In the genomic region with DNA sequence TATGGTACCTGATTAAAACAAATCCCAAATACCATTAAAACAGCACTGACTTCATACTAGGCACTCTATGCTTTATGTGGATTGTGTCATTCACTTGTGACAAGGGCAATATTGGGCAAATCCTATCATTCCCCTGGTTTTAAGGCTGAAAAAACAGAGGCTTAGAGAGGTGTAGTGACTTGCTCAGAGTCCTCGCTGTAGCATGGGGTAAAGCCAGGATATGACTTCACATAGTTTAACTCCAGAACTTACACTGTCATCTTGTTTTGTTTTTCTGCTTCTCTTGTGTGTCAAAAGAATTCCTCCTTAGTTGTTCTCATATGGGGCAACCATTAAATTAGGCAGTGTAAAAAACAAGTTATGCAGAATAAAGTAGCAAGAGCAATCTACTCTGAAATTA, we compare ENCODE assay signal across 14 cellular contexts. TPM values are rescaled to one million over a fixed set of nuclear protein-coding genes. Genes with fewer than 3 reads are reported as not detected.
DNase-seq lines count a peak whose midpoint lies in the region; ATAC-seq and TF ChIP-seq lines count a peak whose summit lies in the region.
"Had no signal": no experiment of that assay in that cellular context is flagged by ENCODE, and none has a peak within 500 bp of the region (broad histone marks: within the 10 kb centered on the region; RNA-seq: fewer than 3 reads in every experiment).

No MANE protein-coding gene starts in this region.

- no peaks in the 10 kb centered on the region for H3K9me3 Mint-ChIP-seq in activated naive CD4-positive, alpha-beta T cell treated with anti-CD3 and anti-CD28 coated beads, Interleukin-2, amount 50 U/mL, for 24 hours
- no peaks in the 10 kb centered on the region for H3K9me3 Mint-ChIP-seq in activated T-helper 1 cell treated with anti-CD3 and anti-CD28 coated beads, Interleukin-12 subunit alpha, Interleukin-12 subunit beta, Interleukin-2, Interleukin-4 antibody, amounts not matched to agents 30 ng/mL and 10 ng/mL and 1 ng/mL, durations not matched to agents 14 hours and 24 hours and 36 hours
- no peaks in the 10 kb centered on the region for H3K9me3 Mint-ChIP-seq in stimulated activated memory B cell treated with anti-CD40 and anti-IgM and Interleukin-4, amounts not matched to agents 10 μg/mL and 1 μg/mL and 100 μg/mL, for 72 hours
- H3K9me3 Mint-ChIP-seq in stimulated activated naive B cell treated with anti-CD40 and anti-IgM and Interleukin-4, amounts not matched to agents 10 μg/mL and 1 μg/mL and 100 μg/mL, for 72 hours: no peaks in the 10 kb centered on the region

- no peak for DNase-seq in activated naive CD4-positive, alpha-beta T cell treated with anti-CD3 and anti-CD28 coated beads, Interleukin-2, amount 50 U/mL, for 16 hours
- DNase-seq in activated T-helper 1 cell treated with anti-CD3 and anti-CD28 coated beads, Interleukin-12 subunit alpha, Interleukin-12 subunit beta, Interleukin-2, Interleukin-4 antibody, amounts not matched to agents 30 ng/mL and 10 ng/mL and 1 ng/mL, durations not matched to agents 14 hours and 24 hours and 36 hours (ENCODE audit: low spot score): no peak
- DNase-seq in fibroblast of mammary gland (ENCODE audit: low read depth) (peak; percentile 35), tibial artery (no peak), suprapubic skin (ENCODE audit: low spot score in 2 of 2) (no peak)
- no peak for DNase-seq in stimulated activated naive B cell treated with anti-CD40 and anti-IgM and Interleukin-4, amounts not matched to agents 10 μg/mL and 1 μg/mL and 100 μg/mL, for 72 hours
- DNase-seq: DMS153, NCI-H1436 treated with DMSO at 0.1 percent for 48 hours, NCI-H446 treated with DMSO at 0.1 percent for 48 hours, nucleus accumbens had no signal

- no peaks in the 10 kb centered on the region for H3K9me3 ChIP-seq in tibial artery
- no peaks in the 10 kb centered on the region for H3K9me3 ChIP-seq in suprapubic skin

- no peak for TF ChIP-seq EP300 in suprapubic skin (IDR thresholded peaks at IDR 0.05)

- WGBS in suprapubic skin: 45% methylated on average over 1 of the region's 1 CpG

- H3K4me3 ChIP-seq in fibroblast of mammary gland (ENCODE audit: control insufficient read depth, low read depth, low read length): no peak overlapping the region
- no peak overlapping the region for H3K4me3 ChIP-seq in tibial artery
- no peak overlapping the region for H3K4me3 ChIP-seq in suprapubic skin
- H3K4me3 ChIP-seq: cardiac muscle cell, smooth muscle cell had no signal

- H3K36me3 Mint-ChIP-seq in activated naive CD4-positive, alpha-beta T cell treated with anti-CD3 and anti-CD28 coated beads, Interleukin-2, amount 50 U/mL, for 24 hours: peaks cover 6% of the 10 kb centered on the region
- H3K36me3 Mint-ChIP-seq in activated T-helper 1 cell treated with anti-CD3 and anti-CD28 coated beads, Interleukin-12 subunit alpha, Interleukin-12 subunit beta, Interleukin-2, Interleukin-4 antibody, amounts not matched to agents 30 ng/mL and 10 ng/mL and 1 ng/mL, durations not matched to agents 14 hours and 24 hours and 36 hours (ENCODE audit: low read depth): peaks cover 28% of the 10 kb centered on the region
- peaks cover 12% of the 10 kb centered on the region for H3K36me3 Mint-ChIP-seq in stimulated activated memory B cell treated with anti-CD40 and anti-IgM and Interleukin-4, amounts not matched to agents 10 μg/mL and 1 μg/mL and 100 μg/mL, for 72 hours
- H3K36me3 Mint-ChIP-seq in stimulated activated naive B cell treated with anti-CD40 and anti-IgM and Interleukin-4, amounts not matched to agents 10 μg/mL and 1 μg/mL and 100 μg/mL, for 72 hours: peaks cover 2 to 7% of the 10 kb centered on the region in 2 donors

- H3K4me1 Mint-ChIP-seq in activated naive CD4-positive, alpha-beta T cell treated with anti-CD3 and anti-CD28 coated beads, Interleukin-2, amount 50 U/mL, for 24 hours: peaks cover 50% of the 10 kb centered on the region
- peaks cover 45% of the 10 kb centered on the region for H3K4me1 Mint-ChIP-seq in activated T-helper 1 cell treated with anti-CD3 and anti-CD28 coated beads, Interleukin-12 subunit alpha, Interleukin-12 subunit beta, Interleukin-2, Interleukin-4 antibody, amounts not matched to agents 30 ng/mL and 10 ng/mL and 1 ng/mL, durations not matched to agents 14 hours and 24 hours and 36 hours (ENCODE audit: low read depth)
- peaks cover 13% of the 10 kb centered on the region for H3K4me1 Mint-ChIP-seq in stimulated activated memory B cell treated with anti-CD40 and anti-IgM and Interleukin-4, amounts not matched to agents 10 μg/mL and 1 μg/mL and 100 μg/mL, for 72 hours
- peaks cover 9 to 10% of the 10 kb centered on the region in 2 donors for H3K4me1 Mint-ChIP-seq in stimulated activated naive B cell treated with anti-CD40 and anti-IgM and Interleukin-4, amounts not matched to agents 10 μg/mL and 1 μg/mL and 100 μg/mL, for 72 hours

- no peak overlapping the region for H3K27ac ChIP-seq in tibial artery
- H3K27ac ChIP-seq in suprapubic skin: no peak overlapping the region
- H3K27ac ChIP-seq: cardiac muscle cell had no signal

- no peak for TF ChIP-seq POLR2A in suprapubic skin (IDR thresholded peaks at IDR 0.05)

- H3K27me3 ChIP-seq in tibial artery (no peaks in the 10 kb centered on the region), suprapubic skin (no peaks in the 10 kb centered on the region)
- H3K27me3 ChIP-seq: cardiac muscle cell had no signal

- H3K36me3 ChIP-seq in tibial artery (peaks cover 0 to 4% (median 2%) of the 10 kb centered on the region in 3 donors), suprapubic skin (peaks cover 12% of the 10 kb centered on the region)
- H3K36me3 ChIP-seq: cardiac muscle cell had no signal

- TF ChIP-seq CTCF in fibroblast of mammary gland (conservative IDR thresholded peaks at IDR 0.05; ENCODE audit: control insufficient read depth, insufficient read depth, low read depth, low read length): no peak
- TF ChIP-seq CTCF in tibial artery (IDR thresholded peaks at IDR 0.05): no peak
- TF ChIP-seq CTCF in suprapubic skin (IDR thresholded peaks at IDR 0.05): no peak

- ATAC-seq in stimulated activated memory B cell treated with anti-CD40 and anti-IgM and Interleukin-4, amounts not matched to agents 10 μg/mL and 1 μg/mL and 100 μg/mL, for 72 hours: no peak
- no peak for ATAC-seq in stimulated activated naive B cell treated with anti-CD40 and anti-IgM and Interleukin-4, amounts not matched to agents 10 μg/mL and 1 μg/mL and 100 μg/mL, for 72 hours (replicated peaks)

- H3K27me3 Mint-ChIP-seq in activated naive CD4-positive, alpha-beta T cell treated with anti-CD3 and anti-CD28 coated beads, Interleukin-2, amount 50 U/mL, for 24 hours: no peaks in the 10 kb centered on the region
- no peaks in the 10 kb centered on the region for H3K27me3 Mint-ChIP-seq in activated T-helper 1 cell treated with anti-CD3 and anti-CD28 coated beads, Interleukin-12 subunit alpha, Interleukin-12 subunit beta, Interleukin-2, Interleukin-4 antibody, amounts not matched to agents 30 ng/mL and 10 ng/mL and 1 ng/mL, durations not matched to agents 14 hours and 24 hours and 36 hours (ENCODE audit: insufficient read depth)
- H3K27me3 Mint-ChIP-seq in stimulated activated memory B cell treated with anti-CD40 and anti-IgM and Interleukin-4, amounts not matched to agents 10 μg/mL and 1 μg/mL and 100 μg/mL, for 72 hours: no peaks in the 10 kb centered on the region
- H3K27me3 Mint-ChIP-seq in stimulated activated naive B cell treated with anti-CD40 and anti-IgM and Interleukin-4, amounts not matched to agents 10 μg/mL and 1 μg/mL and 100 μg/mL, for 72 hours: no peaks in the 10 kb centered on the region

- no peak overlapping the region for H3K4me3 Mint-ChIP-seq in activated naive CD4-positive, alpha-beta T cell treated with anti-CD3 and anti-CD28 coated beads, Interleukin-2, amount 50 U/mL, for 24 hours
- H3K4me3 Mint-ChIP-seq in activated T-helper 1 cell treated with anti-CD3 and anti-CD28 coated beads, Interleukin-12 subunit alpha, Interleukin-12 subunit beta, Interleukin-2, Interleukin-4 antibody, amounts not matched to agents 30 ng/mL and 10 ng/mL and 1 ng/mL, durations not matched to agents 14 hours and 24 hours and 36 hours: peak overlapping the region; percentile 34
- H3K4me3 Mint-ChIP-seq in stimulated activated memory B cell treated with anti-CD40 and anti-IgM and Interleukin-4, amounts not matched to agents 10 μg/mL and 1 μg/mL and 100 μg/mL, for 72 hours: no peak overlapping the region
- no peak overlapping the region for H3K4me3 Mint-ChIP-seq in stimulated activated naive B cell treated with anti-CD40 and anti-IgM and Interleukin-4, amounts not matched to agents 10 μg/mL and 1 μg/mL and 100 μg/mL, for 72 hours

- H3K4me1 ChIP-seq in tibial artery: no peaks in the 10 kb centered on the region
- peaks cover 8% of the 10 kb centered on the region for H3K4me1 ChIP-seq in suprapubic skin

- H3K27ac Mint-ChIP-seq in activated naive CD4-positive, alpha-beta T cell treated with anti-CD3 and anti-CD28 coated beads, Interleukin-2, amount 50 U/mL, for 24 hours: peak overlapping the region; percentile 10
- peak overlapping the region; percentile 71 for H3K27ac Mint-ChIP-seq in activated T-helper 1 cell treated with anti-CD3 and anti-CD28 coated beads, Interleukin-12 subunit alpha, Interleukin-12 subunit beta, Interleukin-2, Interleukin-4 antibody, amounts not matched to agents 30 ng/mL and 10 ng/mL and 1 ng/mL, durations not matched to agents 14 hours and 24 hours and 36 hours
- H3K27ac Mint-ChIP-seq in stimulated activated memory B cell treated with anti-CD40 and anti-IgM and Interleukin-4, amounts not matched to agents 10 μg/mL and 1 μg/mL and 100 μg/mL, for 72 hours: peak overlapping the region; percentile 33
- H3K27ac Mint-ChIP-seq in stimulated activated naive B cell treated with anti-CD40 and anti-IgM and Interleukin-4, amounts not matched to agents 10 μg/mL and 1 μg/mL and 100 μg/mL, for 72 hours: no peak overlapping the region

- intact Hi-C loops in activated T-helper 1 cell treated with anti-CD3 and anti-CD28 coated beads, Interleukin-12 subunit alpha, Interleukin-12 subunit beta, Interleukin-2, Interleukin-4 antibody, amounts not matched to agents 30 ng/mL and 10 ng/mL and 1 ng/mL, durations not matched to agents 14 hours and 24 hours and 36 hours (cut with micrococcal nuclease): no loop called here
- intact Hi-C loops in tibial artery (cut with DNase I; ENCODE audit: low total_unique reads): no loop called here

RNA-seq across cellular contexts. Expression of gene ICE2, which starts 40.3 kb away (rescaled TPM):
- 51.9 and 56.1 TPM in 2 replicates for total RNA-seq in activated T-helper 1 cell treated with anti-CD3 and anti-CD28 coated beads, Interleukin-12 subunit alpha, Interleukin-12 subunit beta, Interleukin-2, Interleukin-4 antibody, amounts not matched to agents 30 ng/mL and 10 ng/mL and 1 ng/mL, durations not matched to agents 14 hours and 24 hours and 36 hours
- 10 to 100 TPM; 11.9 to 35.2 (median 27.2) TPM for total RNA-seq in suprapubic skin
